In genomic region chr3:48400824-48401433, GRCh38 we compare ENCODE assay signal across 1 cellular context.
TF ChIP-seq lines count a peak whose summit lies in the region.

No MANE protein-coding gene starts in this region.

TF ChIP-seq in HEK293T, 16 proteins besides CTCF, POLR2A, EP300 and RAD21:
- TF ChIP-seq ELF4 (IDR thresholded peaks at IDR 0.05) (no peak), ARNT (IDR thresholded peaks at IDR 0.05) (no peak), BHLHE40 (IDR thresholded peaks at IDR 0.05; ENCODE audit: borderline replicate concordance) (no peak), FOXM1 (IDR thresholded peaks at IDR 0.05; ENCODE audit: borderline replicate concordance) (no peak), FOXA1 (IDR thresholded peaks at IDR 0.05) (no peak), HDGF (IDR thresholded peaks at IDR 0.05; ENCODE audit: borderline replicate concordance) (no peak), SUZ12 (IDR thresholded peaks at IDR 0.05) (no peak), TARDBP (IDR thresholded peaks at IDR 0.05) (no peak), NFRKB (IDR thresholded peaks at IDR 0.05) (no peak), L3MBTL2 (conservative IDR thresholded peaks at IDR 0.05) (no peak), PKNOX1 (IDR thresholded peaks at IDR 0.05) (no peak), FOXK2 (IDR thresholded peaks at IDR 0.05) (no peak), LEF1 (IDR thresholded peaks at IDR 0.05; ENCODE audit: borderline replicate concordance) (no peak)
